In the genomic region with DNA sequence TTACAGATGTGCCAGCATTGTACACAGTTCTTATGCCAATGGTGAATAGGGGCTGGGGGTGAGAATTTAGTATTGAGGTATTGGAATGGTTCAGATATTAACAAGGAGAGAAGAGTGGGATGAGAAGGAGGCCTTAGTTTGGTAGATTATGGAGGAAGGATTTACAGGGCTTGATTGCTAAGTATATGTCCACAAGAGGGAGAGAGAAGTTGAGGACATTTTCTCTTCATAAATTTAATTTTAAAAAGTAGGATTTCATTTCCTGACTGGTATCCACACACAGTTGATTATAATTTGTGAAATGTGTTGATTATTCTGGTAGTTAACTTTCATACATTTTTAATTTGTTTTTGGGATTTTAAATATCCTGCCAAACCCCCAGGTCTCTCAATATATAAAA, we compare ENCODE assay signal across 21 cellular contexts.
DNase-seq lines count a peak whose midpoint lies in the region; TF ChIP-seq lines count a peak whose summit lies in the region.
"Had no signal": no experiment of that assay in that cellular context is flagged by ENCODE, and none has a peak within 500 bp of the region (broad histone marks: within the 10 kb centered on the region; RNA-seq: fewer than 3 reads in every experiment).

No MANE protein-coding gene starts in this region.

- no peak for DNase-seq in AG09309 (ENCODE audit: low read depth)
- peak in 1 of 2 donors; percentile 5 for DNase-seq in cardiac fibroblast (ENCODE audit: low read depth in 2 of 2)
- DNase-seq in fibroblast of peridontal ligament (ENCODE audit: extremely low read depth): peak; percentile 12
- DNase-seq in osteocyte (ENCODE audit: extremely low spot score, unreplicated experiment): no peak
- no peak for DNase-seq in stimulated activated CD4-positive, alpha-beta T cell treated with anti-CD3 and anti-CD28 coated beads, Interleukin-12 subunit alpha, Interleukin-12 subunit beta, amount 100 ng/mL, for 4 hours
- DNase-seq in activated gamma-delta T cell (lab: John Stamatoyannopoulos, UW): no peak
- no peak for DNase-seq in activated T-helper 2 cell treated with anti-CD3 and anti-CD28 coated beads, Interferon-gamma antibody, Interleukin-2, Interleukin-4, amounts not matched to agents 10 μg/mL and 5 μg/mL and 100 μg/mL, durations not matched to agents 14 hours and 24 hours and 36 hours (ENCODE audit: low spot score)
- DNase-seq: CD4-positive, alpha-beta memory T cell; DMS153; GDM1; HCEC 1CT; Karpas-422; MM.1S; NCI-H1092; NCI-H146; NCI-H2029 treated with DMSO at 0.1 percent for 48 hours; NCI-H2171; NCI-H526; PC-3; RPMI8226 had no signal

- no peak overlapping the region for H3K27ac Mint-ChIP-seq in osteocyte (ENCODE audit: unreplicated experiment)
- no peak overlapping the region for H3K27ac Mint-ChIP-seq in activated T-helper 2 cell treated with anti-CD3 and anti-CD28 coated beads, Interferon-gamma antibody, Interleukin-2, Interleukin-4, amounts not matched to agents 10 μg/mL and 5 μg/mL and 100 μg/mL, durations not matched to agents 14 hours and 24 hours and 36 hours
- H3K27ac Mint-ChIP-seq: CD4-positive, alpha-beta memory T cell; IgD-negative memory B cell had no signal

- no peak overlapping the region for H3K4me3 ChIP-seq in AG09309 (ENCODE audit: control insufficient read depth, low read depth, low read length)
- H3K4me3 ChIP-seq in cardiac fibroblast (replicated peaks in 1 of 2; ENCODE audit: low read depth in 2 of 2, low read length in 2 of 2): no peak overlapping the region

- H3K9me3 Mint-ChIP-seq in osteocyte (ENCODE audit: unreplicated experiment): no peaks in the 10 kb centered on the region
- no peaks in the 10 kb centered on the region for H3K9me3 Mint-ChIP-seq in activated T-helper 2 cell treated with anti-CD3 and anti-CD28 coated beads, Interferon-gamma antibody, Interleukin-2, Interleukin-4, amounts not matched to agents 10 μg/mL and 5 μg/mL and 100 μg/mL, durations not matched to agents 14 hours and 24 hours and 36 hours
- H3K9me3 Mint-ChIP-seq: IgD-negative memory B cell had no signal

- no peaks in the 10 kb centered on the region for H3K36me3 Mint-ChIP-seq in osteocyte (ENCODE audit: unreplicated experiment)
- H3K36me3 Mint-ChIP-seq in activated T-helper 2 cell treated with anti-CD3 and anti-CD28 coated beads, Interferon-gamma antibody, Interleukin-2, Interleukin-4, amounts not matched to agents 10 μg/mL and 5 μg/mL and 100 μg/mL, durations not matched to agents 14 hours and 24 hours and 36 hours (ENCODE audit: low read depth): no peaks in the 10 kb centered on the region
- H3K36me3 Mint-ChIP-seq: CD4-positive, alpha-beta memory T cell; IgD-negative memory B cell had no signal

- intact Hi-C loops in activated T-helper 2 cell treated with anti-CD3 and anti-CD28 coated beads, Interferon-gamma antibody, Interleukin-2, Interleukin-4, amounts not matched to agents 10 μg/mL and 5 μg/mL and 100 μg/mL, durations not matched to agents 14 hours and 24 hours and 36 hours (cut with micrococcal nuclease): no loop called here

- H3K27me3 Mint-ChIP-seq in osteocyte (ENCODE audit: unreplicated experiment): no peaks in the 10 kb centered on the region
- no peaks in the 10 kb centered on the region for H3K27me3 Mint-ChIP-seq in activated T-helper 2 cell treated with anti-CD3 and anti-CD28 coated beads, Interferon-gamma antibody, Interleukin-2, Interleukin-4, amounts not matched to agents 10 μg/mL and 5 μg/mL and 100 μg/mL, durations not matched to agents 14 hours and 24 hours and 36 hours (ENCODE audit: low read depth)
- H3K27me3 Mint-ChIP-seq: CD4-positive, alpha-beta memory T cell; IgD-negative memory B cell had no signal

- H3K4me1 Mint-ChIP-seq in osteocyte (ENCODE audit: unreplicated experiment): peaks cover 6% of the 10 kb centered on the region
- H3K4me1 Mint-ChIP-seq in activated T-helper 2 cell treated with anti-CD3 and anti-CD28 coated beads, Interferon-gamma antibody, Interleukin-2, Interleukin-4, amounts not matched to agents 10 μg/mL and 5 μg/mL and 100 μg/mL, durations not matched to agents 14 hours and 24 hours and 36 hours (ENCODE audit: low read depth): no peaks in the 10 kb centered on the region
- H3K4me1 Mint-ChIP-seq: CD4-positive, alpha-beta memory T cell; IgD-negative memory B cell had no signal

- peak; percentile 18 for TF ChIP-seq CTCF in AG09309 (IDR thresholded peaks at IDR 0.05; ENCODE audit: control insufficient read depth, insufficient read depth, low read depth, low read length, missing control alignments)
- TF ChIP-seq CTCF in cardiac fibroblast (IDR thresholded peaks at IDR 0.05; ENCODE audit: low read depth, low read length): peak; percentile 21
- peak; percentile 42 for TF ChIP-seq CTCF in osteocyte (IDR thresholded peaks at IDR 0.05)

- H3K4me3 Mint-ChIP-seq in osteocyte (ENCODE audit: unreplicated experiment): no peak overlapping the region
- no peak overlapping the region for H3K4me3 Mint-ChIP-seq in activated T-helper 2 cell treated with anti-CD3 and anti-CD28 coated beads, Interferon-gamma antibody, Interleukin-2, Interleukin-4, amounts not matched to agents 10 μg/mL and 5 μg/mL and 100 μg/mL, durations not matched to agents 14 hours and 24 hours and 36 hours (ENCODE audit: low read depth)
- H3K4me3 Mint-ChIP-seq: CD4-positive, alpha-beta memory T cell; IgD-negative memory B cell had no signal
